Comparison of ENCODE assay signal across 8 cellular contexts in genomic region chr20:3209946-3210317, GRCh38. TPM values are rescaled to one million over a fixed set of nuclear protein-coding genes. Genes with fewer than 3 reads are reported as not detected.
A peak's percentile ranks its signal among the peaks of the same experiment; 100 is the strongest.
DNase-seq lines count a peak whose midpoint lies in the region; ATAC-seq and TF ChIP-seq lines count a peak whose summit lies in the region.

No MANE protein-coding gene starts in this region.

- H3K27me3 ChIP-seq in A673 (replicated peaks; ENCODE audit: insufficient read depth, low read depth, low read length, poor library complexity) (no peaks in the 10 kb centered on the region), right atrium auricular region (no peaks in the 10 kb centered on the region)

- CTCF ChIA-PET in A673 (lab: Charles Lee) = interaction anchor here (0.6 kb wide), 2 partner anchors 37 to 467 kb away, joined by 3 to 7 read pairs; no protein-coding TSS in a partner anchor

- peaks cover 9% of the 10 kb centered on the region for H3K36me3 ChIP-seq in A673 (ENCODE audit: insufficient read depth, low read length, poor library complexity, severe bottlenecking)
- H3K36me3 ChIP-seq in right atrium auricular region = peaks cover 12% of the 10 kb centered on the region

- no TSS peak for BruUV-seq in A673 (replicated peaks; lab: Mats Ljungman, UMichigan)

- H3K4me3 ChIP-seq in A673 (ENCODE audit: low read depth, low read length, poor library complexity, severe bottlenecking) (peak overlapping the region; percentile 81), right atrium auricular region (peak overlapping the region; percentile 80 to 91), skeletal muscle cell (ENCODE audit: low read depth, low read length) (peak overlapping the region; percentile 77)

- no peaks in the 10 kb centered on the region for H3K9me3 Mint-ChIP-seq in activated T-helper 17 cell treated with anti-CD3 and anti-CD28 coated beads, Interleukin-2, amount 50 U/mL, for 72 hours

- H3K4me1 Mint-ChIP-seq in activated T-helper 17 cell treated with anti-CD3 and anti-CD28 coated beads, Interleukin-2, amount 50 U/mL, for 72 hours = peaks cover 5% of the 10 kb centered on the region

- ATAC-seq in HG02610 (IDR thresholded peaks at IDR 0.05; ENCODE audit: unreplicated experiment) (peak; percentile 8), GM21515 (IDR thresholded peaks at IDR 0.05; ENCODE audit: unreplicated experiment) (no peak)
- ATAC-seq in activated T-helper 17 cell treated with anti-CD3 and anti-CD28 coated beads, Interleukin-2, amount 50 U/mL, for 72 hours (replicated peaks) = peak; percentile 65

- peak overlapping the region; percentile 83 for H3K27ac ChIP-seq in A673 (ENCODE audit: low read depth, low read length, poor library complexity, severe bottlenecking)
- H3K27ac ChIP-seq in right atrium auricular region = peak overlapping the region in 1 of 2 donors; percentile 79

- H3K9me3 ChIP-seq in A673 (ENCODE audit: low read depth, low read length, poor library complexity, severe bottlenecking) (no peaks in the 10 kb centered on the region), right atrium auricular region (no peaks in the 10 kb centered on the region)

- no peaks in the 10 kb centered on the region for H3K27me3 Mint-ChIP-seq in activated T-helper 17 cell treated with anti-CD3 and anti-CD28 coated beads, Interleukin-2, amount 50 U/mL, for 72 hours

- intact Hi-C loops in A673 (cut with micrococcal nuclease; ENCODE audit: unreplicated experiment) = no loop called here

- TF ChIP-seq CTCF in A673 (conservative IDR thresholded peaks at IDR 0.05; ENCODE audit: low read depth, low read length) = no peak
- no peak for TF ChIP-seq CTCF in right atrium auricular region (IDR thresholded peaks at IDR 0.05)

- no peak for DNase-seq in A673 (ENCODE audit: low spot score)
- DNase-seq in right atrium auricular region (ENCODE audit: low spot score) = no peak
- DNase-seq in skeletal muscle cell (ENCODE audit: low read depth) = no peak
- no peak for DNase-seq in NCI-H1092 treated with DMSO at 0.1 percent for 48 hours (lab: John Stamatoyannopoulos, UW)
- no peak for DNase-seq in ACHN

- in situ Hi-C loops in ACHN (cut with HindIII; ENCODE audit: low pct_ligation_motif_present, low pct_unique_long_range_greater_than_20kb, low sequenced_read_pairs) = no loop called here

- H3K27ac Mint-ChIP-seq in activated T-helper 17 cell treated with anti-CD3 and anti-CD28 coated beads, Interleukin-2, amount 50 U/mL, for 72 hours = peak overlapping the region; percentile 91

- H3K36me3 Mint-ChIP-seq in activated T-helper 17 cell treated with anti-CD3 and anti-CD28 coated beads, Interleukin-2, amount 50 U/mL, for 72 hours (ENCODE audit: low read depth) = peaks cover 38% of the 10 kb centered on the region

- H3K4me3 Mint-ChIP-seq in activated T-helper 17 cell treated with anti-CD3 and anti-CD28 coated beads, Interleukin-2, amount 50 U/mL, for 72 hours = peak overlapping the region; percentile 91

- POLR2A ChIA-PET in A673 (lab: Charles Lee; ENCODE audit: low non-redundant PET) = interaction anchor here (0.6 kb wide), 1 partner anchor 107 kb away, joined by 12 read pairs; no protein-coding TSS in a partner anchor

- no peaks in the 10 kb centered on the region for H3K4me1 ChIP-seq in A673 (ENCODE audit: insufficient read depth, low read length, poor library complexity, severe bottlenecking)
- peaks cover 0 to 17% of the 10 kb centered on the region in 2 donors for H3K4me1 ChIP-seq in right atrium auricular region

RNA-seq across cellular contexts. Expression of gene ITPA, which starts 0.6 kb away (rescaled TPM):
- total RNA-seq in A673 (2021) (79.9 and 81.3 TPM in 2 replicates), right atrium auricular region (10 to 100 TPM; 17.4 to 21.4 TPM)
- total RNA-seq in activated T-helper 17 cell treated with anti-CD3 and anti-CD28 coated beads, Interleukin-2, amount 50 U/mL, for 72 hours = 10 to 100 TPM; 45.0 to 85.6 TPM

RNA-seq across cellular contexts. Expression of gene DDRGK1, which starts 5.5 kb away (rescaled TPM):
- total RNA-seq in A673 (2021) (60.2 and 72.0 TPM in 2 replicates), right atrium auricular region (10 to 100 TPM; 43.8 to 48.0 TPM)
- total RNA-seq in activated T-helper 17 cell treated with anti-CD3 and anti-CD28 coated beads, Interleukin-2, amount 50 U/mL, for 72 hours = 10 to 100 TPM; 67.7 to 71.2 TPM

RNA-seq across cellular contexts. Expression of gene SLC4A11, which starts 29.1 kb away (rescaled TPM):
- 1.1 and 1.5 TPM in 2 replicates for total RNA-seq in A673 (2021)
- 1 to 10 TPM in 1 of 2 donors, under 1 TPM in 1; 0.26 to 2.0 TPM for total RNA-seq in activated T-helper 17 cell treated with anti-CD3 and anti-CD28 coated beads, Interleukin-2, amount 50 U/mL, for 72 hours
- under 1 TPM in 1 of 2 donors, not detected in 1; 0.16 TPM for total RNA-seq in right atrium auricular region

RNA-seq across cellular contexts. Expression of gene LZTS3, which starts 36.6 kb away (rescaled TPM):
- total RNA-seq in A673 (2021) (6.1 and 7.5 TPM in 2 replicates), right atrium auricular region (10 to 100 TPM; 18.9 to 25.9 TPM)
- 1 to 10 TPM in 1 of 2 donors, under 1 TPM in 1; 0.82 to 3.1 TPM for total RNA-seq in activated T-helper 17 cell treated with anti-CD3 and anti-CD28 coated beads, Interleukin-2, amount 50 U/mL, for 72 hours

RNA-seq across cellular contexts. Expression of gene FASTKD5, which starts 50.3 kb away (rescaled TPM):
- total RNA-seq in A673 (2021) = 17.6 and 20.4 TPM in 2 replicates
- total RNA-seq in activated T-helper 17 cell treated with anti-CD3 and anti-CD28 coated beads, Interleukin-2, amount 50 U/mL, for 72 hours = 10 to 100 TPM; 20.4 to 32.9 TPM
- 10 to 100 TPM; 18.7 to 24.7 TPM for total RNA-seq in right atrium auricular region
